In genomic region chr11:72780291-72781062, GRCh38 we compare ENCODE assay signal across 7 cellular contexts. TPM values are rescaled to one million over a fixed set of nuclear protein-coding genes. Genes with fewer than 3 reads are reported as not detected.
DNase-seq lines count a peak whose midpoint lies in the region.

No MANE protein-coding gene starts in this region.

- no peaks in the 10 kb centered on the region for H3K27me3 Mint-ChIP-seq in activated CD4-positive, alpha-beta memory T cell treated with anti-CD3 and anti-CD28 coated beads for 36 hours

- intact Hi-C loops in activated CD4-positive, alpha-beta memory T cell treated with anti-CD3 and anti-CD28 coated beads for 36 hours (cut with micrococcal nuclease) = loop anchor here (10.0 kb wide), 1 partner anchor 186 kb away; no protein-coding TSS in a partner anchor

- no peaks in the 10 kb centered on the region; the same call in none of the 2 replicates for H3K36me3 ChIP-seq in H7 (replicated peaks; ENCODE audit: control insufficient read depth, insufficient read depth, low read length)

- CTCF ChIA-PET in activated CD4-positive, alpha-beta memory T cell treated with anti-CD3 and anti-CD28 coated beads for 36 hours (lab: Charles Lee) = interaction anchor here (0.9 to 3.3 kb wide), 4 partner anchors 13 to 56 kb away, joined by 3 to 15 read pairs (median 6); partner anchors contain the start of gene STARD10

- no peaks in the 10 kb centered on the region for H3K36me3 Mint-ChIP-seq in activated CD4-positive, alpha-beta memory T cell treated with anti-CD3 and anti-CD28 coated beads for 36 hours

- DNase-seq in H7 (peak; percentile 72), Ammon's horn (ENCODE audit: low spot score) (no peak), Kasumi-1 (lab: John Stamatoyannopoulos, UW) (no peak)
- DNase-seq in activated CD4-positive, alpha-beta memory T cell treated with anti-CD3 and anti-CD28 coated beads for 36 hours = no peak
- no peak for DNase-seq in stimulated activated CD4-positive, alpha-beta T cell treated with anti-CD3 and anti-CD28 coated beads, Interleukin-1b, Interleukin-23, amount 100 ng/mL, for 48 hours

- peaks cover 14% of the 10 kb centered on the region for H3K27me3 ChIP-seq in H7 (ENCODE audit: control insufficient read depth, insufficient read depth, low read length)

- H3K4me3 ChIP-seq in H7 (ENCODE audit: insufficient read depth, low read depth, low read length) (peak overlapping the region; percentile 57), iPS-11a (ENCODE audit: low read depth, low read length) (peak overlapping the region; percentile 51), skin epidermis (peak overlapping the region; percentile 30 to 76 (median 61))

- H3K4me1 Mint-ChIP-seq in activated CD4-positive, alpha-beta memory T cell treated with anti-CD3 and anti-CD28 coated beads for 36 hours (ENCODE audit: low read depth) = peaks cover 25% of the 10 kb centered on the region

- no peaks in the 10 kb centered on the region for H3K9me3 Mint-ChIP-seq in activated CD4-positive, alpha-beta memory T cell treated with anti-CD3 and anti-CD28 coated beads for 36 hours

- peak overlapping the region; percentile 69 for H3K4me3 Mint-ChIP-seq in activated CD4-positive, alpha-beta memory T cell treated with anti-CD3 and anti-CD28 coated beads for 36 hours

- POLR2A ChIA-PET in activated CD4-positive, alpha-beta memory T cell treated with anti-CD3 and anti-CD28 coated beads for 36 hours (lab: Charles Lee) = interaction anchor here (0.5 kb wide), 1 partner anchor 65 kb away, joined by 3 read pairs; no protein-coding TSS in a partner anchor

- no peak overlapping the region for H3K27ac Mint-ChIP-seq in activated CD4-positive, alpha-beta memory T cell treated with anti-CD3 and anti-CD28 coated beads for 36 hours

- peak overlapping the region in 19 of 21 experiments; percentile 24 to 91 (median 85) for H3K27ac ChIP-seq in skin epidermis

RNA-seq across cellular contexts. Expression of gene STARD10, which starts 13.4 kb away (rescaled TPM):
- 19.3 and 26.8 TPM in 2 replicates for total RNA-seq in H7 (2014; rRNA removed; shearing (Covaris generic))
- total RNA-seq in activated CD4-positive, alpha-beta memory T cell treated with anti-CD3 and anti-CD28 coated beads for 36 hours = 10 to 100 TPM; 14.8 to 16.8 TPM

RNA-seq across cellular contexts. Expression of gene ARAP1, which starts 28.3 kb away (rescaled TPM):
- 85.2 and 85.5 TPM in 2 replicates for total RNA-seq in H7 (2014; rRNA removed; shearing (Covaris generic))
- 10 to 100 TPM; 77.4 to 79.6 TPM for total RNA-seq in activated CD4-positive, alpha-beta memory T cell treated with anti-CD3 and anti-CD28 coated beads for 36 hours

RNA-seq across cellular contexts. Expression of gene ATG16L2, which starts 33.7 kb away (rescaled TPM):
- 6.2 and 16.0 TPM in 2 replicates for total RNA-seq in H7 (2014; rRNA removed; shearing (Covaris generic))
- total RNA-seq in activated CD4-positive, alpha-beta memory T cell treated with anti-CD3 and anti-CD28 coated beads for 36 hours = 10 to 100 TPM; 79.7 to 91.1 TPM
